In the genomic region with DNA sequence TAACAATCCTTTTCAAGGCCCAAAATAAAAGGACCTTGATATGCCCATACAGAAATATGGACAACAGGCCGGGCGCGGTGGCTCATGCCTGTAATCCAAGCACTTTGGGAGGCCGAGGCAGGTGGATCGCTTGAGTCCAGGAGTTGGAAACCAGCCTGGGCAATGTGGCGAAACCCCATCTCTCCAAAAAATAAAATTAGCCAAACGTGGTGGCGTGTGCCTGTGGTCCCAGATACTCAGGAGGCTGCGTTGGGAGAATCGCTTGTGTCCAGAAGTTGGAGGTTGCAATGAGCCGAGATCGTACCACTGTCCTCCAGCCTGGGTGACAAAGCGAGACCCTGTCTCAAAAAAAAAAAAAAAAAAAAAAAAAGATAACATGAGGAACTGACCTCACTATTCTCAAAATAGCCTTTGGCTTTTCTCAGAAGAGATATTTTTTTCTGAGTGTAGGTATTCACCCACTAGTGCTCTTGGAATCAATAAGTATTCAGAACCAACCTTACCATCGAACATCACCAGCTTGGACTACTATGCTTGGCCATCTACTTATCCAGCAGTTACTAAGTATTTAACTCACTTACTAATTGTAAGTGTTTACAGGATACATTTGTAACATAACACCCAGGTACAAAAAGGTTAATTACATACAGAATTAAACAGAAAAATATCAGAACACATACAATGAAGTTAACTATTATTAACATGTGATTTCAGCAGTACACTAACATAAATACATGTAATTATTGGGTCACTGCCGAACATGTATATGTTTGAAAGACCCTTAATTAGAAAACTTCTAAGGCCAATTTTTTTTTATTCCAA, we compare ENCODE assay signal across 11 cellular contexts.
DNase-seq lines count a peak whose midpoint lies in the region; ATAC-seq lines count a peak whose summit lies in the region.
"Had no signal": no experiment of that assay in that cellular context is flagged by ENCODE, and none has a peak within 500 bp of the region (broad histone marks: within the 10 kb centered on the region; RNA-seq: fewer than 3 reads in every experiment).

No MANE protein-coding gene starts in this region.

- H3K27me3 Mint-ChIP-seq in activated naive CD4-positive, alpha-beta T cell treated with anti-CD3 and anti-CD28 coated beads for 36 hours (ENCODE audit: low read depth), result peaks cover 3% of the 10 kb centered on the region
- H3K27me3 Mint-ChIP-seq in activated naive CD8-positive, alpha-beta T cell treated with anti-CD3 and anti-CD28 coated beads for 36 hours, result peaks cover 36% of the 10 kb centered on the region
- H3K27me3 Mint-ChIP-seq: CD4-positive, alpha-beta memory T cell had no signal

- no peaks in the 10 kb centered on the region for H3K9me3 Mint-ChIP-seq in activated naive CD4-positive, alpha-beta T cell treated with anti-CD3 and anti-CD28 coated beads for 36 hours
- H3K9me3 Mint-ChIP-seq in activated naive CD8-positive, alpha-beta T cell treated with anti-CD3 and anti-CD28 coated beads for 36 hours, result peaks cover 1% of the 10 kb centered on the region
- no peaks in the 10 kb centered on the region for H3K9me3 Mint-ChIP-seq in stimulated activated effector memory CD8-positive, alpha-beta T cell treated with anti-CD3 and anti-CD28 coated beads, Interleukin-12 subunit alpha, Interleukin-12 subunit beta, amount 100 ng/mL, for 72 hours

- DNase-seq in activated naive CD4-positive, alpha-beta T cell treated with anti-CD3 and anti-CD28 coated beads for 36 hours, result no peak
- DNase-seq in activated naive CD4-positive, alpha-beta T cell treated with anti-CD3 and anti-CD28 coated beads, Interleukin-2, amount 50 U/mL, for 16 hours, result no peak
- DNase-seq in NAMALWA (ENCODE audit: low spot score), result peak; percentile 81
- no peak for DNase-seq in activated naive CD8-positive, alpha-beta T cell treated with anti-CD3 and anti-CD28 coated beads for 36 hours
- peak in 1 of 2 donors; percentile 47 for DNase-seq in stimulated activated effector memory CD8-positive, alpha-beta T cell treated with anti-CD3 and anti-CD28 coated beads, Interleukin-12 subunit alpha, Interleukin-12 subunit beta, amount 100 ng/mL, for 72 hours (ENCODE audit: low spot score in 2 of 2)
- DNase-seq in NCI-H1694 (lab: John Stamatoyannopoulos, UW), result no peak
- DNase-seq: CD4-positive, alpha-beta memory T cell had no signal

- CTCF ChIA-PET in activated naive CD4-positive, alpha-beta T cell treated with anti-CD3 and anti-CD28 coated beads for 36 hours (lab: Charles Lee), result interaction anchor here (0.8 kb wide), 1 partner anchor 81 kb away, joined by 3 read pairs; no protein-coding TSS in a partner anchor

- intact Hi-C loops in activated naive CD4-positive, alpha-beta T cell treated with anti-CD3 and anti-CD28 coated beads for 36 hours (cut with micrococcal nuclease), result loop anchor here (5.0 kb wide), 1 partner anchor 269 kb away; the partner anchor contains the start of gene ZNF165

- H3K4me1 Mint-ChIP-seq in activated naive CD4-positive, alpha-beta T cell treated with anti-CD3 and anti-CD28 coated beads for 36 hours (ENCODE audit: low read depth), result peaks cover 37% of the 10 kb centered on the region
- H3K4me1 Mint-ChIP-seq in activated naive CD8-positive, alpha-beta T cell treated with anti-CD3 and anti-CD28 coated beads for 36 hours, result peaks cover 52% of the 10 kb centered on the region
- H3K4me1 Mint-ChIP-seq in stimulated activated effector memory CD8-positive, alpha-beta T cell treated with anti-CD3 and anti-CD28 coated beads, Interleukin-12 subunit alpha, Interleukin-12 subunit beta, amount 100 ng/mL, for 72 hours, result peaks cover 43% of the 10 kb centered on the region

- peak overlapping the region; percentile 38 for H3K4me3 Mint-ChIP-seq in activated naive CD4-positive, alpha-beta T cell treated with anti-CD3 and anti-CD28 coated beads for 36 hours
- peak overlapping the region; percentile 88 for H3K4me3 Mint-ChIP-seq in activated naive CD8-positive, alpha-beta T cell treated with anti-CD3 and anti-CD28 coated beads for 36 hours
- peak overlapping the region; percentile 71 for H3K4me3 Mint-ChIP-seq in stimulated activated effector memory CD8-positive, alpha-beta T cell treated with anti-CD3 and anti-CD28 coated beads, Interleukin-12 subunit alpha, Interleukin-12 subunit beta, amount 100 ng/mL, for 72 hours

- H3K36me3 Mint-ChIP-seq in activated naive CD4-positive, alpha-beta T cell treated with anti-CD3 and anti-CD28 coated beads for 36 hours (ENCODE audit: low read depth), result peaks cover 12% of the 10 kb centered on the region
- H3K36me3 Mint-ChIP-seq in activated naive CD8-positive, alpha-beta T cell treated with anti-CD3 and anti-CD28 coated beads for 36 hours, result peaks cover 23% of the 10 kb centered on the region
- H3K36me3 Mint-ChIP-seq in stimulated activated effector memory CD8-positive, alpha-beta T cell treated with anti-CD3 and anti-CD28 coated beads, Interleukin-12 subunit alpha, Interleukin-12 subunit beta, amount 100 ng/mL, for 72 hours, result peaks cover 45% of the 10 kb centered on the region

- no peak for ATAC-seq in stimulated activated effector memory CD8-positive, alpha-beta T cell treated with anti-CD3 and anti-CD28 coated beads, Interleukin-12 subunit alpha, Interleukin-12 subunit beta, amount 100 ng/mL, for 72 hours
- ATAC-seq in GM18517 (IDR thresholded peaks at IDR 0.05; ENCODE audit: unreplicated experiment) (no peak), GM19328 (IDR thresholded peaks at IDR 0.05; ENCODE audit: unreplicated experiment) (no peak)
- ATAC-seq: left lobe of liver, right cardiac atrium had no signal

- peak overlapping the region; percentile 99 for H3K27ac Mint-ChIP-seq in activated naive CD4-positive, alpha-beta T cell treated with anti-CD3 and anti-CD28 coated beads for 36 hours
- H3K27ac Mint-ChIP-seq in activated naive CD8-positive, alpha-beta T cell treated with anti-CD3 and anti-CD28 coated beads for 36 hours, result peak overlapping the region; percentile 99
- peak overlapping the region; percentile 87 for H3K27ac Mint-ChIP-seq in stimulated activated effector memory CD8-positive, alpha-beta T cell treated with anti-CD3 and anti-CD28 coated beads, Interleukin-12 subunit alpha, Interleukin-12 subunit beta, amount 100 ng/mL, for 72 hours

Comparison
In these comparisons a context has a peak if more than half of its experiments do, and no peak if none do; other contexts are left out.
1. H3K4me3 Mint-ChIP-seq: peak in every context shown above with its lines; median percentile 88 in activated naive CD8-positive, alpha-beta T cell treated with anti-CD3 and anti-CD28 coated beads for 36 hours; 71 in stimulated activated effector memory CD8-positive, alpha-beta T cell treated with anti-CD3 and anti-CD28 coated beads, Interleukin-12 subunit alpha, Interleukin-12 subunit beta, amount 100 ng/mL, for 72 hours; 38 in activated naive CD4-positive, alpha-beta T cell treated with anti-CD3 and anti-CD28 coated beads for 36 hours.